Comparison of ENCODE assay signal across 1 cellular context in the genomic region with DNA sequence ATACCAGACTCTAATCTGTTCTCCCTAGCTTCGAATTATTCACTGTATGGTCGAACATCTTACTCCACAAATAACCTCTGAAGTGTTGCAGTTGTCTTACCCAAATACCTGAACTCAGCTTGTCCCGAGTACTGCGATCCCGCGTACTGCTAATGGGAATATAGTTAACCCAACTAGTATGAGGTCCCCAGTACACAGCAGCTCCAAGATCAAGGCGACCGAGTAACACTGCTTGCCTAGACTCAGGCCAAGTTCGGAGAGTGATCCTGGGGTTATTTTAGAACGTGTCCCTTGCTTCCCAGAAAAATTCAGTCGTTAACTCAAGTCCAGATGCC.
TF ChIP-seq lines count a peak whose summit lies in the region.

No MANE protein-coding gene starts in this region.

TF ChIP-seq in HEK293, 187 proteins besides CTCF, POLR2A, EP300 and RAD21 (continued from another document):
- TF ChIP-seq BCL11B (tag by site-specific recombination; IDR thresholded peaks at IDR 0.05; ENCODE audit: low read depth), result no peak
- TF ChIP-seq, protein P1, sequence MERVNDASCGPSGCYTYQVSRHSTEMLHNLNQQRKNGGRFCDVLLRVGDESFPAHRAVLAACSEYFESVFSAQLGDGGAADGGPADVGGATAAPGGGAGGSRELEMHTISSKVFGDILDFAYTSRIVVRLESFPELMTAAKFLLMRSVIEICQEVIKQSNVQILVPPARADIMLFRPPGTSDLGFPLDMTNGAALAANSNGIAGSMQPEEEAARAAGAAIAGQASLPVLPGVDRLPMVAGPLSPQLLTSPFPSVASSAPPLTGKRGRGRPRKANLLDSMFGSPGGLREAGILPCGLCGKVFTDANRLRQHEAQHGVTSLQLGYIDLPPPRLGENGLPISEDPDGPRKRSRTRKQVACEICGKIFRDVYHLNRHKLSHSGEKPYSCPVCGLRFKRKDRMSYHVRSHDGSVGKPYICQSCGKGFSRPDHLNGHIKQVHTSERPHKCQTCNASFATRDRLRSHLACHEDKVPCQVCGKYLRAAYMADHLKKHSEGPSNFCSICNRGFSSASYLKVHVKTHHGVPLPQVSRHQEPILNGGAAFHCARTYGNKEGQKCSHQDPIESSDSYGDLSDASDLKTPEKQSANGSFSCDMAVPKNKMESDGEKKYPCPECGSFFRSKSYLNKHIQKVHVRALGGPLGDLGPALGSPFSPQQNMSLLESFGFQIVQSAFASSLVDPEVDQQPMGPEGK (tag by site-specific recombination; IDR thresholded peaks at IDR 0.05), result no peak
